11 cellular contexts compared by ENCODE assay signal in the genomic region with DNA sequence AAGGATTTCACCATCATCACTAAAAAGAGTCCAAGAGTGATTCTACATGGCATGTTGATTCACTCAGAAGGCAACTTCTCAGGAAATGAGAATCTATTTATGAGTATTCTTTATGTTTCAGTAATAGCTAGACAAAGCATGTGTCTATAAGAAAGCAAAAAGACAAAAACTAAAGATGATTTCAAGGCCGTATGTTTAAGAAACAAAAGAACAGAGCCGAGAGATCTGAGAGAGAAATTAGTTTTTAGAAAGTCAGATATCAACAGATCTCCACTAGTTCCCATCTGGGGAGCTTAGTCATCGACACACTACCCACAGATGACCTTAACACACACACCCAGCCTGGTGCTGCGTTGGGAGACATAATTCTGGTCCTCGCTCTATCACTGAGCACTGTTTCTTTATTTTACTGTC. TPM values are rescaled to one million over a fixed set of nuclear protein-coding genes. Genes with fewer than 3 reads are reported as not detected.
A peak's percentile ranks its signal among the peaks of the same experiment; 100 is the strongest.
DNase-seq lines count a peak whose midpoint lies in the region; ATAC-seq lines count a peak whose summit lies in the region.
"Had no signal": no experiment of that assay in that cellular context is flagged by ENCODE, and none has a peak within 500 bp of the region (broad histone marks: within the 10 kb centered on the region; RNA-seq: fewer than 3 reads in every experiment).

No MANE protein-coding gene starts in this region.

- peak; percentile 33 for DNase-seq in activated T-cell treated with anti-CD3 and anti-CD28 coated beads, Interleukin-2, amount 50 U/mL, for 4 hours
- DNase-seq in activated T-cell treated with anti-CD3 and anti-CD28 coated beads, Interleukin-2, amount 50 U/mL, for 1 hour, result no peak
- DNase-seq in adipocyte (ENCODE audit: low read depth), result peak; percentile 32
- peak; percentile 49 for DNase-seq in stimulated activated CD8-positive, alpha-beta memory T cell treated with anti-CD3 and anti-CD28 coated beads, Interleukin-4, amount 100 ng/mL, for 48 hours
- no peak for DNase-seq in LoVo (ENCODE audit: low spot score)
- DNase-seq in inferior parietal cortex (ENCODE audit: extremely low spot score), result no peak
- DNase-seq: heart right ventricle, small intestine had no signal

- peak; percentile 82 to 83 for ATAC-seq in activated T-cell treated with anti-CD3 and anti-CD28 coated beads, Interleukin-2, amount 50 U/mL, for 4 hours
- ATAC-seq in HG03280 (IDR thresholded peaks at IDR 0.05; ENCODE audit: unreplicated experiment), result peak; percentile 43
- ATAC-seq in GM21737 (IDR thresholded peaks at IDR 0.05; ENCODE audit: unreplicated experiment), result no peak

- H3K9me3 Mint-ChIP-seq in activated T-cell treated with anti-CD3 and anti-CD28 coated beads, Interleukin-2, amount 50 U/mL, for 4 hours, result no peaks in the 10 kb centered on the region

- H3K4me1 ChIP-seq in adipocyte (ENCODE audit: control insufficient read depth, insufficient read depth, low read length), result peaks cover 40% of the 10 kb centered on the region

- H3K9ac ChIP-seq in adipocyte (ENCODE audit: low read length), result no peak overlapping the region
- H3K9ac ChIP-seq: BLaER1 treated with 17β-estradiol and CSF1 and Interleukin-3, amounts not matched to agents 10 nM and 100 nM had no signal

- H3K4me1 Mint-ChIP-seq in activated T-cell treated with anti-CD3 and anti-CD28 coated beads, Interleukin-2, amount 50 U/mL, for 4 hours (ENCODE audit: low read depth), result peaks cover 92% of the 10 kb centered on the region

- H3K36me3 ChIP-seq in adipocyte (ENCODE audit: control insufficient read depth, insufficient read depth, low read length, severe bottlenecking), result no peaks in the 10 kb centered on the region
- H3K36me3 ChIP-seq: heart right ventricle had no signal

- no peaks in the 10 kb centered on the region for H3K27me3 Mint-ChIP-seq in activated T-cell treated with anti-CD3 and anti-CD28 coated beads, Interleukin-2, amount 50 U/mL, for 4 hours (ENCODE audit: low read depth)

- H3K27me3 ChIP-seq in adipocyte (replicated peaks; ENCODE audit: control insufficient read depth, insufficient read depth, low read length), result no peaks in the 10 kb centered on the region
- H3K27me3 ChIP-seq: BLaER1 treated with 17β-estradiol and CSF1 and Interleukin-3, amounts not matched to agents 10 nM and 100 nM; heart right ventricle had no signal

- H3K4me3 ChIP-seq in adipocyte (ENCODE audit: low read length), result peak overlapping the region; percentile 46
- H3K4me3 ChIP-seq: BLaER1 treated with 17β-estradiol and CSF1 and Interleukin-3, amounts not matched to agents 10 nM and 100 nM; heart right ventricle had no signal

- peak overlapping the region; percentile 56 for H3K4me3 Mint-ChIP-seq in activated T-cell treated with anti-CD3 and anti-CD28 coated beads, Interleukin-2, amount 50 U/mL, for 4 hours

- peaks cover 5% of the 10 kb centered on the region for H3K36me3 Mint-ChIP-seq in activated T-cell treated with anti-CD3 and anti-CD28 coated beads, Interleukin-2, amount 50 U/mL, for 4 hours (ENCODE audit: insufficient read depth)

- H3K9me3 ChIP-seq in adipocyte (ENCODE audit: control insufficient read depth, low read length), result no peaks in the 10 kb centered on the region

RNA-seq across cellular contexts. Expression of a gene that starts 21.0 kb away (rescaled TPM):
- total RNA-seq in activated T-cell treated with anti-CD3 and anti-CD28 coated beads, Interleukin-2, amount 50 U/mL, for 4 hours, result 10 to 100 TPM; 64.3 to 79.2 (median 78.1) TPM

Comparison
In these comparisons a context has a peak if more than half of its experiments do, and no peak if none do; other contexts are left out.
1. DNase-seq: peak in activated T-cell treated with anti-CD3 and anti-CD28 coated beads, Interleukin-2, amount 50 U/mL, for 4 hours (single experiment), adipocyte (single experiment) and stimulated activated CD8-positive, alpha-beta memory T cell treated with anti-CD3 and anti-CD28 coated beads, Interleukin-4, amount 100 ng/mL, for 48 hours (single experiment); none in activated T-cell treated with anti-CD3 and anti-CD28 coated beads, Interleukin-2, amount 50 U/mL, for 1 hour (single experiment), LoVo (single experiment) and inferior parietal cortex (single experiment).